25 cellular contexts compared by ENCODE assay signal in the genomic region with DNA sequence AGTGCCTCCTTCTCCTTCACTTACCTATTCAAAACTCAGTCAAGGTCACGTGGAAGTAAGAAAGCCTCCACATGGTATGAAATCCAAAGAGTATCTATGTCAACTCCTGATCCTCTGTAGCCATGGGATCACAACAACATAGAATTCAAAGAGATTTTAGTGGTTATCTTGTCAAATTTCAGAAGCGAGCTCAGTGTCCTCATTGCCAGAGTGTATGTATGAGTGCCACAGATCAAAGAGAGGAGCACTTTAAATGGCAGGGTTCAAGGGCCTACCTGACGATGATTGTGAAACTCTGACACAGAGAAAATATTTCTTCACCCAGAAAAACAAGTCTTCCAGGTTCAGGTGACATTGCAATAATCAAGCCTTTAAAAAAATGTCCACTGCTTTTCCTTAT. TPM values are rescaled to one million over a fixed set of nuclear protein-coding genes. Genes with fewer than 3 reads are reported as not detected.
DNase-seq lines count a peak whose midpoint lies in the region; ATAC-seq and TF ChIP-seq lines count a peak whose summit lies in the region.
"Had no signal": no experiment of that assay in that cellular context is flagged by ENCODE, and none has a peak within 500 bp of the region (broad histone marks: within the 10 kb centered on the region; RNA-seq: fewer than 3 reads in every experiment).

No MANE protein-coding gene starts in this region.

- WGBS in liver, result 63% methylated on average over 3 of the region's 3 CpGs
- WGBS in adrenal gland, 4 donors, result 52 to 80% (median 68%) methylated on average over 3 of the region's 3 CpGs

- no peak for TF ChIP-seq POLR2A in adrenal gland (IDR thresholded peaks at IDR 0.05)

- TF ChIP-seq RAD21 in liver (IDR thresholded peaks at IDR 0.05), result no peak

- H3K9me3 ChIP-seq in liver (ENCODE audit: control insufficient read depth in 4 of 4, low read length in 3 of 4) (no peaks in the 10 kb centered on the region), upper lobe of right lung (no peaks in the 10 kb centered on the region), adrenal gland (replicated peaks in 1 of 3) (no peaks in the 10 kb centered on the region), tibial artery (no peaks in the 10 kb centered on the region)

- H3K36me3 ChIP-seq in liver (ENCODE audit: control insufficient read depth in 4 of 4, insufficient read depth in 3 of 4, low read depth in 1 of 4, low read length in 3 of 4) (no peaks in the 10 kb centered on the region), upper lobe of right lung (no peaks in the 10 kb centered on the region), adrenal gland (replicated peaks in 1 of 2) (no peaks in the 10 kb centered on the region), tibial artery (no peaks in the 10 kb centered on the region)
- H3K36me3 ChIP-seq: BLaER1 treated with 17β-estradiol and CSF1 and Interleukin-3, amounts not matched to agents 10 nM and 100 nM had no signal

- TF ChIP-seq CTCF in epithelial cell of esophagus (IDR thresholded peaks at IDR 0.05; ENCODE audit: insufficient read depth, low read depth, low read length, missing control alignments) (no peak), liver (IDR thresholded peaks at IDR 0.05; ENCODE audit: low read depth, low read length, missing input control) (no peak), upper lobe of right lung (IDR thresholded peaks at IDR 0.05) (no peak), adrenal gland (IDR thresholded peaks at IDR 0.05) (no peak), tibial artery (IDR thresholded peaks at IDR 0.05) (no peak)

- DNase-seq in DMS53 (lab: John Stamatoyannopoulos, UW) (peak; percentile 38), DMS53 treated with DMSO at 0.1 percent for 48 hours (lab: John Stamatoyannopoulos, UW; ENCODE audit: unreplicated experiment) (no peak), epithelial cell of esophagus (ENCODE audit: low read depth) (peak; percentile 50), upper lobe of right lung (no peak), adrenal gland (no peak), tibial artery (no peak)
- DNase-seq: CD4-positive, alpha-beta memory T cell; EL; GF-D8; KBM-7; MM.1S; NCI-H1048; NCI-H1417 treated with DMSO at 0.1 percent for 48 hours; NCI-H187; NCI-H2107; NCI-H446 treated with DMSO at 0.1 percent for 48 hours; NCI-H526 treated with DMSO at 0.1 percent for 48 hours; OCI-M1; Right ventricle myocardium superior had no signal

- intact Hi-C loops in upper lobe of right lung (cut with DNase I) (no loop called here), adrenal gland (cut with DNase I) (no loop called here), tibial artery (cut with DNase I; ENCODE audit: low total_unique reads) (no loop called here)

- H3K4me1 ChIP-seq in liver (ENCODE audit: control insufficient read depth in 4 of 4, insufficient read depth in 4 of 4, low read length in 3 of 4) (no peaks in the 10 kb centered on the region), upper lobe of right lung (no peaks in the 10 kb centered on the region), adrenal gland (replicated peaks in 1 of 2) (no peaks in the 10 kb centered on the region), tibial artery (no peaks in the 10 kb centered on the region)

- H3K27ac ChIP-seq in liver (ENCODE audit: low read depth in 1 of 2, low read length in 2 of 2), result no peak overlapping the region
- no peak overlapping the region for H3K27ac ChIP-seq in upper lobe of right lung
- H3K27ac ChIP-seq in adrenal gland, result no peak overlapping the region
- H3K27ac ChIP-seq in tibial artery, result no peak overlapping the region
- H3K27ac ChIP-seq: 22Rv1; BLaER1 treated with 17β-estradiol and CSF1 and Interleukin-3, amounts not matched to agents 10 nM and 100 nM had no signal

- H3K4me3 ChIP-seq in epithelial cell of esophagus (ENCODE audit: low read length), result no peak overlapping the region
- no peak overlapping the region for H3K4me3 ChIP-seq in liver (ENCODE audit: low read depth in 1 of 3, low read length in 3 of 3)
- no peak overlapping the region for H3K4me3 ChIP-seq in upper lobe of right lung
- H3K4me3 ChIP-seq in adrenal gland, result no peak overlapping the region
- no peak overlapping the region for H3K4me3 ChIP-seq in tibial artery
- H3K4me3 ChIP-seq: BLaER1 treated with 17β-estradiol and CSF1 and Interleukin-3, amounts not matched to agents 10 nM and 100 nM had no signal

- H3K27me3 ChIP-seq in liver (ENCODE audit: control insufficient read depth in 4 of 4, insufficient read depth in 4 of 4, low read length in 3 of 4), result peaks cover 0 to 2% (median 0%) of the 10 kb centered on the region in 4 donors
- no peaks in the 10 kb centered on the region for H3K27me3 ChIP-seq in upper lobe of right lung
- H3K27me3 ChIP-seq in adrenal gland, result peaks cover 3% of the 10 kb centered on the region
- no peaks in the 10 kb centered on the region for H3K27me3 ChIP-seq in tibial artery

- ATAC-seq in upper lobe of right lung (peak; percentile 23), GM21786 (IDR thresholded peaks at IDR 0.05; ENCODE audit: unreplicated experiment) (no peak)

- H3K9ac ChIP-seq in liver (ENCODE audit: low read depth in 1 of 2, low read length in 2 of 2), result no peak overlapping the region
- H3K9ac ChIP-seq: BLaER1 treated with 17β-estradiol and CSF1 and Interleukin-3, amounts not matched to agents 10 nM and 100 nM had no signal

TF ChIP-seq in liver, 16 proteins besides CTCF, POLR2A, EP300 and RAD21:
- no peak for TF ChIP-seq HNF4G (IDR thresholded peaks at IDR 0.05)
- no peak for TF ChIP-seq SP1 (IDR thresholded peaks at IDR 0.05)
- TF ChIP-seq GABPA (IDR thresholded peaks at IDR 0.05 in 1 of 2, conservative IDR thresholded peaks at IDR 0.05 in 1 of 2), result no peak
- no peak for TF ChIP-seq JUND (IDR thresholded peaks at IDR 0.05)
- TF ChIP-seq, protein P1, sequence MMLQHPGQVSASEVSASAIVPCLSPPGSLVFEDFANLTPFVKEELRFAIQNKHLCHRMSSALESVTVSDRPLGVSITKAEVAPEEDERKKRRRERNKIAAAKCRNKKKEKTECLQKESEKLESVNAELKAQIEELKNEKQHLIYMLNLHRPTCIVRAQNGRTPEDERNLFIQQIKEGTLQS (IDR thresholded peaks at IDR 0.05), result no peak
- TF ChIP-seq NR2F2 (IDR thresholded peaks at IDR 0.05), result no peak
- no peak for TF ChIP-seq FOXA1 (IDR thresholded peaks at IDR 0.05)
- TF ChIP-seq YY1 (IDR thresholded peaks at IDR 0.05), result no peak
- no peak for TF ChIP-seq EGR1 (IDR thresholded peaks at IDR 0.05; ENCODE audit: low read depth in 2 of 2)
- no peak for TF ChIP-seq TAF1 (conservative IDR thresholded peaks at IDR 0.05)
- TF ChIP-seq, protein P2, sequence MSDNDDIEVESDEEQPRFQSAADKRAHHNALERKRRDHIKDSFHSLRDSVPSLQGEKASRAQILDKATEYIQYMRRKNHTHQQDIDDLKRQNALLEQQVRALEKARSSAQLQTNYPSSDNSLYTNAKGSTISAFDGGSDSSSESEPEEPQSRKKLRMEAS (IDR thresholded peaks at IDR 0.05), result peak; percentile 14
- TF ChIP-seq HNF4A (conservative IDR thresholded peaks at IDR 0.05), result peak; percentile 12 to 28
- TF ChIP-seq, protein P3, sequence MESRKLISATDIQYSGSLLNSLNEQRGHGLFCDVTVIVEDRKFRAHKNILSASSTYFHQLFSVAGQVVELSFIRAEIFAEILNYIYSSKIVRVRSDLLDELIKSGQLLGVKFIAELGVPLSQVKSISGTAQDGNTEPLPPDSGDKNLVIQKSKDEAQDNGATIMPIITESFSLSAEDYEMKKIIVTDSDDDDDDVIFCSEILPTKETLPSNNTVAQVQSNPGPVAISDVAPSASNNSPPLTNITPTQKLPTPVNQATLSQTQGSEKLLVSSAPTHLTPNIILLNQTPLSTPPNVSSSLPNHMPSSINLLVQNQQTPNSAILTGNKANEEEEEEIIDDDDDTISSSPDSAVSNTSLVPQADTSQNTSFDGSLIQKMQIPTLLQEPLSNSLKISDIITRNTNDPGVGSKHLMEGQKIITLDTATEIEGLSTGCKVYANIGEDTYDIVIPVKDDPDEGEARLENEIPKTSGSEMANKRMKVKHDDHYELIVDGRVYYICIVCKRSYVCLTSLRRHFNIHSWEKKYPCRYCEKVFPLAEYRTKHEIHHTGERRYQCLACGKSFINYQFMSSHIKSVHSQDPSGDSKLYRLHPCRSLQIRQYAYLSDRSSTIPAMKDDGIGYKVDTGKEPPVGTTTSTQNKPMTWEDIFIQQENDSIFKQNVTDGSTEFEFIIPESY (IDR thresholded peaks at IDR 0.05), result no peak
- no peak for TF ChIP-seq FOXA2 (IDR thresholded peaks at IDR 0.05)
- TF ChIP-seq, protein P4, sequence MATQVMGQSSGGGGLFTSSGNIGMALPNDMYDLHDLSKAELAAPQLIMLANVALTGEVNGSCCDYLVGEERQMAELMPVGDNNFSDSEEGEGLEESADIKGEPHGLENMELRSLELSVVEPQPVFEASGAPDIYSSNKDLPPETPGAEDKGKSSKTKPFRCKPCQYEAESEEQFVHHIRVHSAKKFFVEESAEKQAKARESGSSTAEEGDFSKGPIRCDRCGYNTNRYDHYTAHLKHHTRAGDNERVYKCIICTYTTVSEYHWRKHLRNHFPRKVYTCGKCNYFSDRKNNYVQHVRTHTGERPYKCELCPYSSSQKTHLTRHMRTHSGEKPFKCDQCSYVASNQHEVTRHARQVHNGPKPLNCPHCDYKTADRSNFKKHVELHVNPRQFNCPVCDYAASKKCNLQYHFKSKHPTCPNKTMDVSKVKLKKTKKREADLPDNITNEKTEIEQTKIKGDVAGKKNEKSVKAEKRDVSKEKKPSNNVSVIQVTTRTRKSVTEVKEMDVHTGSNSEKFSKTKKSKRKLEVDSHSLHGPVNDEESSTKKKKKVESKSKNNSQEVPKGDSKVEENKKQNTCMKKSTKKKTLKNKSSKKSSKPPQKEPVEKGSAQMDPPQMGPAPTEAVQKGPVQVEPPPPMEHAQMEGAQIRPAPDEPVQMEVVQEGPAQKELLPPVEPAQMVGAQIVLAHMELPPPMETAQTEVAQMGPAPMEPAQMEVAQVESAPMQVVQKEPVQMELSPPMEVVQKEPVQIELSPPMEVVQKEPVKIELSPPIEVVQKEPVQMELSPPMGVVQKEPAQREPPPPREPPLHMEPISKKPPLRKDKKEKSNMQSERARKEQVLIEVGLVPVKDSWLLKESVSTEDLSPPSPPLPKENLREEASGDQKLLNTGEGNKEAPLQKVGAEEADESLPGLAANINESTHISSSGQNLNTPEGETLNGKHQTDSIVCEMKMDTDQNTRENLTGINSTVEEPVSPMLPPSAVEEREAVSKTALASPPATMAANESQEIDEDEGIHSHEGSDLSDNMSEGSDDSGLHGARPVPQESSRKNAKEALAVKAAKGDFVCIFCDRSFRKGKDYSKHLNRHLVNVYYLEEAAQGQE (IDR thresholded peaks at IDR 0.05), result no peak
- TF ChIP-seq RXRA (IDR thresholded peaks at IDR 0.05), result no peak

RNA-seq across cellular contexts. Expression of a gene that starts 1.2 kb away (rescaled TPM):
- total RNA-seq in liver, result 1 to 10 TPM in 1 of 2 donors, under 1 TPM in 1; 0.67 to 4.1 TPM
- under 1 TPM; 0.33 to 0.45 TPM for polyA plus RNA-seq in liver
- 3.4 TPM for total RNA-seq in upper lobe of right lung
- total RNA-seq in adrenal gland, result 1 to 10 TPM in 3 of 8 donors, under 1 TPM in 5; 0.35 to 3.9 (median 0.73) TPM
- 1 to 10 TPM in 1 of 3 donors, under 1 TPM in 2; 0.56 to 1.1 (median 0.64) TPM for polyA plus RNA-seq in adrenal gland
- total RNA-seq: CD4-positive, alpha-beta memory T cell; H4; RPMI7951 had no signal
- polyA plus RNA-seq: CD4-positive, alpha-beta memory T cell had no signal

Comparison
In these comparisons a context has a peak if more than half of its experiments do, and no peak if none do; other contexts are left out.
1. DNase-seq: peak in DMS53 (single experiment) and epithelial cell of esophagus (single experiment); none in DMS53 treated with DMSO at 0.1 percent for 48 hours (single experiment), upper lobe of right lung (single experiment), adrenal gland (0 of 7) and tibial artery (0 of 2).